11 cellular contexts compared by ENCODE assay signal in genomic region chr22:29003975-29004646, GRCh38. TPM values are rescaled to one million over a fixed set of nuclear protein-coding genes. Genes with fewer than 3 reads are reported as not detected.
DNase-seq lines count a peak whose midpoint lies in the region; ATAC-seq and TF ChIP-seq lines count a peak whose summit lies in the region.
"Had no signal": no experiment of that assay in that cellular context is flagged by ENCODE, and none has a peak within 500 bp of the region (broad histone marks: within the 10 kb centered on the region; RNA-seq: fewer than 3 reads in every experiment).

No MANE protein-coding gene starts in this region.

- H3K9me3 ChIP-seq in ascending aorta (no peaks in the 10 kb centered on the region), A673 (ENCODE audit: low read depth, low read length, poor library complexity, severe bottlenecking) (no peaks in the 10 kb centered on the region)

- H3K4me1 ChIP-seq in ascending aorta, result peaks cover 8 to 18% of the 10 kb centered on the region in 2 donors
- H3K4me1 ChIP-seq in A673 (ENCODE audit: insufficient read depth, low read length, poor library complexity, severe bottlenecking), result no peaks in the 10 kb centered on the region

- H3K4me3 Mint-ChIP-seq in neural crest cell, result peak overlapping the region; percentile 68
- no peak overlapping the region for H3K4me3 Mint-ChIP-seq in osteocyte (ENCODE audit: unreplicated experiment)
- H3K4me3 Mint-ChIP-seq: activated T-cell treated with anti-CD3 and anti-CD28 coated beads, Interleukin-2, amount 50 U/mL, for 4 hours; HFFc6 had no signal

- intact Hi-C loops in ascending aorta (cut with DNase I), result no loop called here
- intact Hi-C loops in A673 (cut with micrococcal nuclease; ENCODE audit: unreplicated experiment), result no loop called here

- peaks cover 2% of the 10 kb centered on the region for H3K9me3 Mint-ChIP-seq in neural crest cell
- H3K9me3 Mint-ChIP-seq in osteocyte (ENCODE audit: unreplicated experiment), result no peaks in the 10 kb centered on the region
- H3K9me3 Mint-ChIP-seq: activated T-cell treated with anti-CD3 and anti-CD28 coated beads, Interleukin-2, amount 50 U/mL, for 4 hours; HFFc6 had no signal

- no TSS peak for BruUV-seq in A673 (replicated peaks; lab: Mats Ljungman, UMichigan)

- DNase-seq in DMS153 treated with DMSO at 0.1 percent for 48 hours (lab: John Stamatoyannopoulos, UW; ENCODE audit: unreplicated experiment) (peak; percentile 36), NCI-H2029 treated with DMSO at 0.1 percent for 48 hours (lab: John Stamatoyannopoulos, UW) (peak; percentile 50), caudate nucleus (lab: John Stamatoyannopoulos, UW) (peak in 2 of 61 donors; percentile 9 to 12), neural crest cell (ENCODE audit: low read depth, low spot score) (no peak), ascending aorta (ENCODE audit: low spot score in 2 of 2) (no peak), A673 (ENCODE audit: low spot score) (no peak), osteocyte (ENCODE audit: extremely low spot score, unreplicated experiment) (no peak)
- DNase-seq: activated T-cell treated with anti-CD3 and anti-CD28 coated beads, Interleukin-2, amount 50 U/mL, for 4 hours; HFFc6 had no signal

- H3K4me3 ChIP-seq in ascending aorta (peak overlapping the region in 1 of 2 donors; percentile 40), A673 (ENCODE audit: low read depth, low read length, poor library complexity, severe bottlenecking) (no peak overlapping the region)
- H3K4me3 ChIP-seq: coronary artery had no signal

- CTCF ChIA-PET in A673 (lab: Charles Lee), result no interaction called here

- peaks cover 55% of the 10 kb centered on the region for H3K4me1 Mint-ChIP-seq in neural crest cell
- H3K4me1 Mint-ChIP-seq in osteocyte (ENCODE audit: unreplicated experiment), result peaks cover 26% of the 10 kb centered on the region

- H3K27me3 ChIP-seq in ascending aorta (no peaks in the 10 kb centered on the region), A673 (replicated peaks; ENCODE audit: insufficient read depth, low read depth, low read length, poor library complexity) (no peaks in the 10 kb centered on the region)

- TF ChIP-seq CTCF in neural crest cell (conservative IDR thresholded peaks at IDR 0.05), result no peak
- no peak for TF ChIP-seq CTCF in ascending aorta (IDR thresholded peaks at IDR 0.05)
- TF ChIP-seq CTCF in A673 (conservative IDR thresholded peaks at IDR 0.05; ENCODE audit: low read depth, low read length), result no peak
- TF ChIP-seq CTCF in osteocyte (IDR thresholded peaks at IDR 0.05), result no peak

- no peak for ATAC-seq in HG03460 (IDR thresholded peaks at IDR 0.05; ENCODE audit: unreplicated experiment)
- ATAC-seq: activated T-cell treated with anti-CD3 and anti-CD28 coated beads, Interleukin-2, amount 50 U/mL, for 4 hours had no signal

- H3K36me3 ChIP-seq in ascending aorta (no peaks in the 10 kb centered on the region), A673 (ENCODE audit: insufficient read depth, low read length, poor library complexity, severe bottlenecking) (no peaks in the 10 kb centered on the region)

- no peaks in the 10 kb centered on the region for H3K27me3 Mint-ChIP-seq in neural crest cell (ENCODE audit: low read depth)
- H3K27me3 Mint-ChIP-seq in osteocyte (ENCODE audit: unreplicated experiment), result no peaks in the 10 kb centered on the region

- H3K27ac Mint-ChIP-seq in neural crest cell (ENCODE audit: unreplicated experiment) (peak overlapping the region; percentile 93), osteocyte (ENCODE audit: unreplicated experiment) (no peak overlapping the region)
- H3K27ac Mint-ChIP-seq: HFFc6 had no signal

- H3K27ac ChIP-seq in caudate nucleus (ENCODE audit: low read depth, low read length), result peak overlapping the region; percentile 90
- peak overlapping the region in 1 of 2 donors; percentile 68 for H3K27ac ChIP-seq in ascending aorta
- no peak overlapping the region for H3K27ac ChIP-seq in A673 (ENCODE audit: low read depth, low read length, poor library complexity, severe bottlenecking)
- H3K27ac ChIP-seq: coronary artery had no signal

- POLR2A ChIA-PET in A673 (lab: Charles Lee; ENCODE audit: low non-redundant PET), result no interaction called here

- H3K36me3 Mint-ChIP-seq in neural crest cell (ENCODE audit: low read depth), result no peaks in the 10 kb centered on the region
- peaks cover 2% of the 10 kb centered on the region for H3K36me3 Mint-ChIP-seq in osteocyte (ENCODE audit: unreplicated experiment)

RNA-seq across cellular contexts. Expression of gene C22orf31, which starts 57.5 kb away (rescaled TPM):
- total RNA-seq in neural crest cell (not detected in 2 replicates), ascending aorta (not detected), A673 (2021) (not detected in 2 replicates), osteocyte (not detected in 2 replicates)
- total RNA-seq: activated T-cell treated with anti-CD3 and anti-CD28 coated beads, Interleukin-2, amount 50 U/mL, for 4 hours; HFFc6 had no signal

Comparison
In these comparisons a context has a peak if more than half of its experiments do, and no peak if none do; other contexts are left out.
1. DNase-seq: peak in DMS153 treated with DMSO at 0.1 percent for 48 hours (single experiment) and NCI-H2029 treated with DMSO at 0.1 percent for 48 hours (single experiment); none in neural crest cell (single experiment), ascending aorta (0 of 2), A673 (single experiment) and osteocyte (single experiment).